24 cellular contexts compared by ENCODE assay signal in genomic region chr5:172029876-172030275, GRCh38.
"Had no signal": no experiment of that assay in that cellular context is flagged by ENCODE, and none has a peak within 500 bp of the region (broad histone marks: within the 10 kb centered on the region; RNA-seq: fewer than 3 reads in every experiment).

No MANE protein-coding gene starts in this region.

- H3K27me3 ChIP-seq: stomach, suprapubic skin, testis, thyroid gland, tibial artery, tibial nerve, transverse colon, upper lobe of left lung, upper lobe of right lung, uterus, vagina had no signal

- H3K36me3 ChIP-seq: stomach, suprapubic skin, thoracic aorta, thyroid gland, tibial artery, tibial nerve, transverse colon, upper lobe of left lung, upper lobe of right lung, uterus, vagina had no signal

- H3K4me1 ChIP-seq: stomach, testis, thyroid gland, tibial artery, transverse colon, upper lobe of left lung, upper lobe of right lung, uterus, vagina had no signal

- DNase-seq: stimulated activated CD4-positive, alpha-beta T cell treated with anti-CD3 and anti-CD28 coated beads, Interleukin-2, amount 100 ng/mL, for 48 hours; stimulated activated CD4-positive, alpha-beta T cell treated with anti-CD3 and anti-CD28 coated beads, Interleukin-4, amount 100 ng/mL, for 1 hour; stimulated activated CD4-positive, alpha-beta T cell treated with anti-CD3 and anti-CD28 coated beads, Interleukin-4, amount 100 ng/mL, for 24 hours; stimulated activated CD4-positive, alpha-beta T cell treated with anti-CD3 and anti-CD28 coated beads, Interleukin-4, amount 100 ng/mL, for 4 hours; stimulated activated CD8-positive, alpha-beta memory T cell treated with anti-CD3 and anti-CD28 coated beads, Interleukin-4, amount 100 ng/mL, for 48 hours; stimulated activated naive B cell treated with anti-CD40 and anti-IgM and Interleukin-4, amounts not matched to agents 10 μg/mL and 1 μg/mL and 100 μg/mL, for 72 hours; stimulated activated naive CD4-positive, alpha-beta T cell; stimulated activated naive CD4-positive, alpha-beta T cell treated with Interleukin-2 at 50 U/mL for 16 hours; stimulated activated naive CD8-positive, alpha-beta T cell treated with anti-CD3 and anti-CD28 coated beads, Interleukin-15, amount 100 ng/mL, for 72 hours; stimulated activated naive CD8-positive, alpha-beta T cell treated with anti-CD3 and anti-CD28 coated beads, Interleukin-15, Interleukin-2, amounts not matched to agents 100 U/mL and 50 U/mL, for 24 hours; stomach; substantia nigra; testis; thyroid gland; tibial artery; transverse colon; trophoblast cell; upper lobe of left lung; upper lobe of right lung; uterus had no signal

- H3K9me3 ChIP-seq: suprapubic skin, testis, thoracic aorta, thyroid gland, tibial artery, tibial nerve, upper lobe of left lung, upper lobe of right lung, uterus, vagina had no signal

- H3K27ac ChIP-seq: stomach, suprapubic skin, testis, thoracic aorta, thyroid gland, tibial artery, tibial nerve, transverse colon, upper lobe of left lung, upper lobe of right lung, uterus, vagina had no signal

- H3K4me3 ChIP-seq: stomach, suprapubic skin, testis, thoracic aorta, thyroid gland, tibial artery, tibial nerve, transverse colon, upper lobe of left lung, upper lobe of right lung, uterus, vagina had no signal
